Comparison of ENCODE assay signal across 24 cellular contexts in the genomic region with DNA sequence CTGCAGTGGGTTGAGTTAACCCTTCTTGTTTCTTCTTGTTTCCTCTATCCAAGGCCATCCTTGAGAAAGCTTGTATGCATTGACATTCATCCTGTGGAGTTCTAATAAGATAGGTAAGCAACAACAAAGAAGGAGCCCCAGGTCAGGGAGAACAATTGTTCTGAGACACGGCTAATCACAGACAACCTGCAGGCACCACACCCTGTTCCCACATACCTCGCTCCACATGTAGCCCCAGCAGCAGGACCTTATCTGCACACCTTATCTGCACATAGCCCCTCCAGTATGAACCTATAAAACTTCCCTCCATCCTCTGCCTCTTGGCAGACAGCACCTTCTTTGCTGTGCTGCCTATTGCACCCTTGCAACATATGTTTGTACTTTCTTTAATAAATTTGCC.
"Had no signal": no experiment of that assay in that cellular context is flagged by ENCODE, and none has a peak within 500 bp of the region (broad histone marks: within the 10 kb centered on the region; RNA-seq: fewer than 3 reads in every experiment).

No MANE protein-coding gene starts in this region.

- H3K4me1 ChIP-seq: body of pancreas, gastrocnemius medialis, heart right ventricle, parathyroid adenoma, upper lobe of right lung had no signal

- H3K27me3 Mint-ChIP-seq: activated B cell treated with CpG ODN at 0.5 μM for 24 hours; activated CD4-positive, alpha-beta T cell treated with anti-CD3 and anti-CD28 coated beads, Interleukin-2, amount 10 ng/mL, durations not matched to agents 24 days and 14 days; activated naive CD8-positive, alpha-beta T cell; naive thymus-derived CD8-positive, alpha-beta T cell; stimulated activated naive CD8-positive, alpha-beta T cell treated with anti-CD3 and anti-CD28 coated beads, Interleukin-15, Interleukin-2, amounts not matched to agents 100 ng/mL and 50 ng/mL, for 24 hours had no signal

- H3K4me3 ChIP-seq: body of pancreas, gastrocnemius medialis, heart right ventricle, lung, skin epidermis, upper lobe of right lung had no signal

- H3K9me3 ChIP-seq: body of pancreas, gastrocnemius medialis, neutrophil, upper lobe of right lung had no signal

- H3K27ac ChIP-seq: body of pancreas, gastrocnemius medialis, heart right ventricle, neutrophil, parathyroid adenoma, skin epidermis, upper lobe of right lung had no signal

- H3K4me3 Mint-ChIP-seq: activated B cell treated with CpG ODN at 0.5 μM for 24 hours; activated CD4-positive, alpha-beta T cell treated with anti-CD3 and anti-CD28 coated beads, Interleukin-2, amount 10 ng/mL, durations not matched to agents 24 days and 14 days; activated CD8-positive, alpha-beta T cell treated with anti-CD3 and anti-CD28 coated beads, Interleukin-2, amount 10 ng/mL, durations not matched to agents 7 days and 5 days; activated naive CD8-positive, alpha-beta T cell; activated T-cell treated with anti-CD3 and anti-CD28 coated beads, Interleukin-2, amount 50 U/mL, for 72 hours; naive thymus-derived CD8-positive, alpha-beta T cell; stimulated activated naive CD8-positive, alpha-beta T cell treated with anti-CD3 and anti-CD28 coated beads, Interleukin-15, Interleukin-2, amounts not matched to agents 100 ng/mL and 50 ng/mL, for 24 hours; T-helper 2 cell treated with Interferon-gamma antibody and Interleukin-4, amounts not matched to agents 5 μg/mL and 100 μg/mL, for 36 hours had no signal

- H3K9me3 Mint-ChIP-seq: activated B cell treated with CpG ODN at 0.5 μM for 24 hours; activated CD4-positive, alpha-beta T cell treated with anti-CD3 and anti-CD28 coated beads, Interleukin-2, amount 10 ng/mL, durations not matched to agents 24 days and 14 days; activated T-cell treated with anti-CD3 and anti-CD28 coated beads, Interleukin-2, amount 50 U/mL, for 72 hours; stimulated activated naive CD8-positive, alpha-beta T cell treated with anti-CD3 and anti-CD28 coated beads, Interleukin-15, Interleukin-2, amounts not matched to agents 100 ng/mL and 50 ng/mL, for 24 hours; T-helper 2 cell treated with Interferon-gamma antibody and Interleukin-4, amounts not matched to agents 5 μg/mL and 100 μg/mL, for 36 hours had no signal

- ATAC-seq: activated CD8-positive, alpha-beta T cell treated with anti-CD3 and anti-CD28 coated beads, Interleukin-2, amount 10 ng/mL, durations not matched to agents 7 days and 5 days; activated T-cell treated with anti-CD3 and anti-CD28 coated beads, Interleukin-2, amount 50 U/mL, for 72 hours; body of pancreas; gastrocnemius medialis; heart right ventricle; naive thymus-derived CD8-positive, alpha-beta T cell; upper lobe of right lung had no signal

- H3K4me1 Mint-ChIP-seq: activated B cell treated with CpG ODN at 0.5 μM for 24 hours; activated CD4-positive, alpha-beta T cell treated with anti-CD3 and anti-CD28 coated beads, Interleukin-2, amount 10 ng/mL, durations not matched to agents 24 days and 14 days had no signal

- H3K27me3 ChIP-seq: body of pancreas, gastrocnemius medialis, heart right ventricle, neutrophil, upper lobe of right lung had no signal

- H3K9ac ChIP-seq: parathyroid adenoma had no signal

- DNase-seq: activated B cell treated with CpG ODN at 0.5 μM for 24 hours; activated CD4-positive, alpha-beta T cell treated with anti-CD3 and anti-CD28 coated beads, Interleukin-2, amount 10 ng/mL, durations not matched to agents 24 days and 14 days; activated CD8-positive, alpha-beta memory T cell treated with anti-CD3 and anti-CD28 coated beads, Interleukin-2, amount 50 U/mL, for 4 hours; activated CD8-positive, alpha-beta T cell treated with anti-CD3 and anti-CD28 coated beads, Interleukin-2, amount 10 ng/mL, durations not matched to agents 7 days and 5 days; activated gamma-delta T cell; activated T-cell treated with anti-CD3 and anti-CD28 coated beads, Interleukin-2, amount 50 U/mL, for 72 hours; amniotic stem cell; body of pancreas; cortex of kidney; effector CD4-positive, alpha-beta T cell; gastrocnemius medialis; heart right ventricle; naive thymus-derived CD8-positive, alpha-beta T cell; retina; stimulated activated CD4-positive, alpha-beta T cell treated with anti-CD3 and anti-CD28 coated beads, Interleukin-4, amount 100 ng/mL, for 4 hours; stimulated activated CD8-positive, alpha-beta memory T cell treated with anti-CD3 and anti-CD28 coated beads, Interleukin-4, amount 100 ng/mL, for 48 hours; upper lobe of right lung had no signal

- H3K27ac Mint-ChIP-seq: activated B cell treated with CpG ODN at 0.5 μM for 24 hours; activated CD4-positive, alpha-beta T cell treated with anti-CD3 and anti-CD28 coated beads, Interleukin-2, amount 10 ng/mL, durations not matched to agents 24 days and 14 days; activated CD8-positive, alpha-beta T cell treated with anti-CD3 and anti-CD28 coated beads, Interleukin-2, amount 10 ng/mL, durations not matched to agents 7 days and 5 days; activated naive CD8-positive, alpha-beta T cell; activated T-cell treated with anti-CD3 and anti-CD28 coated beads, Interleukin-2, amount 50 U/mL, for 72 hours; naive thymus-derived CD8-positive, alpha-beta T cell; stimulated activated naive CD8-positive, alpha-beta T cell treated with anti-CD3 and anti-CD28 coated beads, Interleukin-15, Interleukin-2, amounts not matched to agents 100 ng/mL and 50 ng/mL, for 24 hours; T-helper 2 cell treated with Interferon-gamma antibody and Interleukin-4, amounts not matched to agents 5 μg/mL and 100 μg/mL, for 36 hours had no signal

- H3K36me3 ChIP-seq: gastrocnemius medialis, heart right ventricle, neutrophil, upper lobe of right lung had no signal

- H3K36me3 Mint-ChIP-seq: activated naive CD8-positive, alpha-beta T cell; naive thymus-derived CD8-positive, alpha-beta T cell had no signal

- H2AFZ ChIP-seq: parathyroid adenoma had no signal

- H3K79me2 ChIP-seq: parathyroid adenoma had no signal
